ENCODE assay signal across 7 cellular contexts in the genomic region with DNA sequence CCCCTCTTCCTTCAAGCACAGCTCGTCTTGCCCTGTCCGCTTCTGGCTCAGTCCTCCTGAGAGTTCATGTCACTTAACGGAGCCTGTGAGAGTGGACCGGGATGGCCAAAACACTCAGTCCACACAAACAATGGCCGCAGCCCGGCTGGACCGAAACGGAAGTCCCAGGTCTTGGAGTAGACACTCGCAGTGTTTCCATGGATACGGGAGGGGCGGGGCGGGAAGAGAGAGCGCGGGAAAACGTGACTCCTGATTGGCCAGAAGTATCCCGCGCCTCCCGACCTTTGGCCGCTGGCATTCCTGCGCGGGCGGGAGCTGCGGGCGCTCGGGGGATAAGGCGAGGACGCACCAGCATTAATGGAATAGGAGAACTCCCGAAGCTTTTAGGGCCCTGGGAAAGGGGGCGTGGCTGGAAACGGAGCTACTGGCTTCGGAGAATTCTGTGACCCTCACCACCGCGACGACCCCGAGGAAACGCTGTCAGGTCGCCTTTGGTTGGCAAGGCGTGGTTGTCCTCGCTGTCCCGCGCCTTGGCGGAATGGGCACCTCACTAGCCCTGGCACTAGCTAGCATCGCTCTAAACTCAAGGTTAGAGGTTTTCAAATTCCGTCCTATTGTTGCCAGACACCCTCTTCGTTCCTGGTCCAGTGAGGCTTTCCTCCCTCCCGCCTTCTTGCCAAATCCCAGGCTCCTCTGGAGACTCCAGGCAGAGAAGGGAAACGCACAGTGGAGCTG.
DNase-seq lines count a peak whose midpoint lies in the region; ATAC-seq, FAIRE-seq and TF ChIP-seq lines count a peak whose summit lies in the region.

A gene with protein sequence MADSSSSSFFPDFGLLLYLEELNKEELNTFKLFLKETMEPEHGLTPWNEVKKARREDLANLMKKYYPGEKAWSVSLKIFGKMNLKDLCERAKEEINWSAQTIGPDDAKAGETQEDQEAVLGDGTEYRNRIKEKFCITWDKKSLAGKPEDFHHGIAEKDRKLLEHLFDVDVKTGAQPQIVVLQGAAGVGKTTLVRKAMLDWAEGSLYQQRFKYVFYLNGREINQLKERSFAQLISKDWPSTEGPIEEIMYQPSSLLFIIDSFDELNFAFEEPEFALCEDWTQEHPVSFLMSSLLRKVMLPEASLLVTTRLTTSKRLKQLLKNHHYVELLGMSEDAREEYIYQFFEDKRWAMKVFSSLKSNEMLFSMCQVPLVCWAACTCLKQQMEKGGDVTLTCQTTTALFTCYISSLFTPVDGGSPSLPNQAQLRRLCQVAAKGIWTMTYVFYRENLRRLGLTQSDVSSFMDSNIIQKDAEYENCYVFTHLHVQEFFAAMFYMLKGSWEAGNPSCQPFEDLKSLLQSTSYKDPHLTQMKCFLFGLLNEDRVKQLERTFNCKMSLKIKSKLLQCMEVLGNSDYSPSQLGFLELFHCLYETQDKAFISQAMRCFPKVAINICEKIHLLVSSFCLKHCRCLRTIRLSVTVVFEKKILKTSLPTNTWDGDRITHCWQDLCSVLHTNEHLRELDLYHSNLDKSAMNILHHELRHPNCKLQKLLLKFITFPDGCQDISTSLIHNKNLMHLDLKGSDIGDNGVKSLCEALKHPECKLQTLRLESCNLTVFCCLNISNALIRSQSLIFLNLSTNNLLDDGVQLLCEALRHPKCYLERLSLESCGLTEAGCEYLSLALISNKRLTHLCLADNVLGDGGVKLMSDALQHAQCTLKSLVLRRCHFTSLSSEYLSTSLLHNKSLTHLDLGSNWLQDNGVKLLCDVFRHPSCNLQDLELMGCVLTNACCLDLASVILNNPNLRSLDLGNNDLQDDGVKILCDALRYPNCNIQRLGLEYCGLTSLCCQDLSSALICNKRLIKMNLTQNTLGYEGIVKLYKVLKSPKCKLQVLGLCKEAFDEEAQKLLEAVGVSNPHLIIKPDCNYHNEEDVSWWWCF (plus strand): TSS at position 297 of the 735 bp plus-strand sequence. CDS start 18,108 bp downstream, outside the sequence.
ZNF214 (minus strand) TSS at position 164 of the 735 bp plus-strand sequence. CDS start 17,511 bp downstream, outside the sequence.

- no peak for TF ChIP-seq CTCF in GM12865 (IDR thresholded peaks at IDR 0.05; ENCODE audit: insufficient read depth, low read depth, low read length, missing control alignments)

- H3K4me3 ChIP-seq in GM12865 (ENCODE audit: low read depth, low read length), result peak within 1 kb of the TSS; percentile 87

- FAIRE-seq in RCC 7860 (lab: Jason Lieb, UNC), result peak; percentile 26

- peaks cover 12% of the 10 kb centered on the region for H3K4me1 Mint-ChIP-seq in dendritic cell treated with granulocyte-macrophage colony-stimulating factor and Interleukin-4, amounts not matched to agents 40 ng/mL and 50 ng/mL, for 4 days (ENCODE audit: low read depth)

- ATAC-seq in GM18519 (IDR thresholded peaks at IDR 0.05; ENCODE audit: low FRiP score, unreplicated experiment), result no peak

- no peaks in the 10 kb centered on the region for H3K36me3 Mint-ChIP-seq in dendritic cell treated with granulocyte-macrophage colony-stimulating factor and Interleukin-4, amounts not matched to agents 40 ng/mL and 50 ng/mL, for 4 days (ENCODE audit: low read depth)

- no peaks in the 10 kb centered on the region for H3K9me3 Mint-ChIP-seq in dendritic cell treated with granulocyte-macrophage colony-stimulating factor and Interleukin-4, amounts not matched to agents 40 ng/mL and 50 ng/mL, for 4 days

- peak within 1 kb of the TSS; percentile 72 for H3K4me3 Mint-ChIP-seq in dendritic cell treated with granulocyte-macrophage colony-stimulating factor and Interleukin-4, amounts not matched to agents 40 ng/mL and 50 ng/mL, for 4 days

- intact Hi-C loops in dendritic cell treated with granulocyte-macrophage colony-stimulating factor and Interleukin-4, amounts not matched to agents 40 ng/mL and 50 ng/mL, for 4 days (cut with micrococcal nuclease), result no loop called here

- DNase-seq in GM12865 (ENCODE audit: low read depth) (peak; percentile 88), HK-2 (ENCODE audit: unreplicated experiment) (peak; percentile 86), RCC 7860 (ENCODE audit: low spot score) (peak; percentile 75), kidney glomerular epithelial cell (lab: John Stamatoyannopoulos, UW) (peak; percentile 87), smooth muscle cell of the brain vasculature (ENCODE audit: low read depth, low spot score) (peak; percentile 84)

- peaks cover 26% of the 10 kb centered on the region for H3K27me3 Mint-ChIP-seq in dendritic cell treated with granulocyte-macrophage colony-stimulating factor and Interleukin-4, amounts not matched to agents 40 ng/mL and 50 ng/mL, for 4 days

- peak within 1 kb of the TSS; percentile 33 for H3K27ac Mint-ChIP-seq in dendritic cell treated with granulocyte-macrophage colony-stimulating factor and Interleukin-4, amounts not matched to agents 40 ng/mL and 50 ng/mL, for 4 days
